ENCODE assay signal across 20 cellular contexts in genomic region chr15:82554351-82554750, GRCh38. TPM values are rescaled to one million over a fixed set of nuclear protein-coding genes. Genes with fewer than 3 reads are reported as not detected.
DNase-seq lines count a peak whose midpoint lies in the region; TF ChIP-seq lines count a peak whose summit lies in the region.
"Had no signal": no experiment of that assay in that cellular context is flagged by ENCODE, and none has a peak within 500 bp of the region (broad histone marks: within the 10 kb centered on the region; RNA-seq: fewer than 3 reads in every experiment).

No MANE protein-coding gene starts in this region.

- TF ChIP-seq POLR2A in vagina (IDR thresholded peaks at IDR 0.05), result no peak

- no peaks in the 10 kb centered on the region for H3K27me3 ChIP-seq in vagina
- H3K27me3 ChIP-seq in BE2C, result no peaks in the 10 kb centered on the region
- H3K27me3 ChIP-seq: spleen, tibial artery had no signal

- peak overlapping the region; percentile 45 for H3K27ac ChIP-seq in epithelial cell of prostate
- peak overlapping the region; percentile 24 for H3K27ac ChIP-seq in vagina
- H3K27ac ChIP-seq: neutrophil, SJCRH30, spleen, tibial artery had no signal

- intact Hi-C loops in vagina (cut with DNase I), result no loop called here
- intact Hi-C loops in activated T-helper 1 cell treated with anti-CD3 and anti-CD28 coated beads, Interleukin-12 subunit alpha, Interleukin-12 subunit beta, Interleukin-2, Interleukin-4 antibody, amounts not matched to agents 30 ng/mL and 10 ng/mL and 1 ng/mL, durations not matched to agents 14 hours and 24 hours and 36 hours (cut with micrococcal nuclease), result no loop called here

- no peaks in the 10 kb centered on the region for H3K9me3 Mint-ChIP-seq in activated T-helper 1 cell treated with anti-CD3 and anti-CD28 coated beads, Interleukin-12 subunit alpha, Interleukin-12 subunit beta, Interleukin-2, Interleukin-4 antibody, amounts not matched to agents 30 ng/mL and 10 ng/mL and 1 ng/mL, durations not matched to agents 14 hours and 24 hours and 36 hours
- H3K9me3 Mint-ChIP-seq: activated CD4-positive, alpha-beta memory T cell treated with anti-CD3 and anti-CD28 coated beads, Interleukin-2, amount 10 ng/mL, durations not matched to agents 7 days and 5 days; activated naive CD8-positive, alpha-beta T cell treated with anti-CD3 and anti-CD28 coated beads, Interleukin-2, amount 10 ng/mL, durations not matched to agents 7 days and 5 days; stimulated activated memory B cell treated with anti-CD40 and anti-IgM and Interleukin-4, amounts not matched to agents 10 μg/mL and 1 μg/mL and 100 μg/mL, for 72 hours had no signal

- peaks cover 5% of the 10 kb centered on the region for H3K4me1 Mint-ChIP-seq in activated T-helper 1 cell treated with anti-CD3 and anti-CD28 coated beads, Interleukin-12 subunit alpha, Interleukin-12 subunit beta, Interleukin-2, Interleukin-4 antibody, amounts not matched to agents 30 ng/mL and 10 ng/mL and 1 ng/mL, durations not matched to agents 14 hours and 24 hours and 36 hours (ENCODE audit: low read depth)
- H3K4me1 Mint-ChIP-seq: activated CD4-positive, alpha-beta memory T cell treated with anti-CD3 and anti-CD28 coated beads, Interleukin-2, amount 10 ng/mL, durations not matched to agents 7 days and 5 days; activated naive CD8-positive, alpha-beta T cell treated with anti-CD3 and anti-CD28 coated beads, Interleukin-2, amount 10 ng/mL, durations not matched to agents 7 days and 5 days had no signal

- H3K4me1 ChIP-seq in vagina (peaks cover 22% of the 10 kb centered on the region), BE2C (no peaks in the 10 kb centered on the region)
- H3K4me1 ChIP-seq: SJCRH30, spleen, tibial artery had no signal

- TF ChIP-seq CTCF in vagina (IDR thresholded peaks at IDR 0.05) (no peak), BE2C (IDR thresholded peaks at IDR 0.05; ENCODE audit: low read depth, low read length) (no peak)

- no peak overlapping the region for H3K27ac Mint-ChIP-seq in activated T-helper 1 cell treated with anti-CD3 and anti-CD28 coated beads, Interleukin-12 subunit alpha, Interleukin-12 subunit beta, Interleukin-2, Interleukin-4 antibody, amounts not matched to agents 30 ng/mL and 10 ng/mL and 1 ng/mL, durations not matched to agents 14 hours and 24 hours and 36 hours
- H3K27ac Mint-ChIP-seq: activated CD4-positive, alpha-beta memory T cell treated with anti-CD3 and anti-CD28 coated beads, Interleukin-2, amount 10 ng/mL, durations not matched to agents 7 days and 5 days; activated naive CD8-positive, alpha-beta T cell treated with anti-CD3 and anti-CD28 coated beads, Interleukin-2, amount 10 ng/mL, durations not matched to agents 7 days and 5 days; B cell; stimulated activated memory B cell treated with anti-CD40 and anti-IgM and Interleukin-4, amounts not matched to agents 10 μg/mL and 1 μg/mL and 100 μg/mL, for 72 hours had no signal

- H3K27me3 Mint-ChIP-seq in activated T-helper 1 cell treated with anti-CD3 and anti-CD28 coated beads, Interleukin-12 subunit alpha, Interleukin-12 subunit beta, Interleukin-2, Interleukin-4 antibody, amounts not matched to agents 30 ng/mL and 10 ng/mL and 1 ng/mL, durations not matched to agents 14 hours and 24 hours and 36 hours (ENCODE audit: insufficient read depth), result peaks cover 36% of the 10 kb centered on the region
- H3K27me3 Mint-ChIP-seq: stimulated activated memory B cell treated with anti-CD40 and anti-IgM and Interleukin-4, amounts not matched to agents 10 μg/mL and 1 μg/mL and 100 μg/mL, for 72 hours had no signal

- no peak overlapping the region for H3K4me3 Mint-ChIP-seq in activated T-helper 1 cell treated with anti-CD3 and anti-CD28 coated beads, Interleukin-12 subunit alpha, Interleukin-12 subunit beta, Interleukin-2, Interleukin-4 antibody, amounts not matched to agents 30 ng/mL and 10 ng/mL and 1 ng/mL, durations not matched to agents 14 hours and 24 hours and 36 hours
- H3K4me3 Mint-ChIP-seq: activated CD4-positive, alpha-beta memory T cell treated with anti-CD3 and anti-CD28 coated beads, Interleukin-2, amount 10 ng/mL, durations not matched to agents 7 days and 5 days; activated naive CD8-positive, alpha-beta T cell treated with anti-CD3 and anti-CD28 coated beads, Interleukin-2, amount 10 ng/mL, durations not matched to agents 7 days and 5 days; B cell; stimulated activated memory B cell treated with anti-CD40 and anti-IgM and Interleukin-4, amounts not matched to agents 10 μg/mL and 1 μg/mL and 100 μg/mL, for 72 hours had no signal

- H3K9me3 ChIP-seq in vagina (no peaks in the 10 kb centered on the region), BE2C (no peaks in the 10 kb centered on the region)
- H3K9me3 ChIP-seq: neutrophil, SJCRH30, spleen, tibial artery had no signal

- no peaks in the 10 kb centered on the region for H3K36me3 Mint-ChIP-seq in activated T-helper 1 cell treated with anti-CD3 and anti-CD28 coated beads, Interleukin-12 subunit alpha, Interleukin-12 subunit beta, Interleukin-2, Interleukin-4 antibody, amounts not matched to agents 30 ng/mL and 10 ng/mL and 1 ng/mL, durations not matched to agents 14 hours and 24 hours and 36 hours (ENCODE audit: low read depth)
- H3K36me3 Mint-ChIP-seq: activated naive CD8-positive, alpha-beta T cell treated with anti-CD3 and anti-CD28 coated beads, Interleukin-2, amount 10 ng/mL, durations not matched to agents 7 days and 5 days; stimulated activated memory B cell treated with anti-CD40 and anti-IgM and Interleukin-4, amounts not matched to agents 10 μg/mL and 1 μg/mL and 100 μg/mL, for 72 hours had no signal

- H3K4me3 ChIP-seq in vagina (no peak overlapping the region), BE2C (ENCODE audit: low read depth, low read length) (no peak overlapping the region)
- H3K4me3 ChIP-seq: SJCRH30, spleen, tibial artery had no signal

- DNase-seq in LHCN-M2 (ENCODE audit: low read depth) (peak; percentile 24), epithelial cell of prostate (ENCODE audit: low read depth, low spot score) (no peak), myocyte (ENCODE audit: low read depth) (peak; percentile 50), vagina (ENCODE audit: extremely low spot score in 2 of 2) (no peak), BE2C (no peak), cerebellum (ENCODE audit: low spot score) (no peak)
- no peak for DNase-seq in activated T-helper 1 cell treated with anti-CD3 and anti-CD28 coated beads, Interleukin-12 subunit alpha, Interleukin-12 subunit beta, Interleukin-2, Interleukin-4 antibody, amounts not matched to agents 30 ng/mL and 10 ng/mL and 1 ng/mL, durations not matched to agents 14 hours and 24 hours and 36 hours (ENCODE audit: low spot score)
- DNase-seq: activated CD4-positive, alpha-beta memory T cell treated with anti-CD3 and anti-CD28 coated beads, Interleukin-2, amount 10 ng/mL, durations not matched to agents 7 days and 5 days; activated naive CD8-positive, alpha-beta T cell treated with anti-CD3 and anti-CD28 coated beads, Interleukin-2, amount 10 ng/mL, durations not matched to agents 7 days and 5 days; GDM1; IMR-90; NCI-H1436 treated with DMSO at 0.1 percent for 48 hours; NCI-H2171; SJCRH30; spleen; stimulated activated CD4-positive, alpha-beta T cell treated with anti-CD3 and anti-CD28 coated beads, Interleukin-4, amount 100 ng/mL, for 1 hour; tibial artery had no signal

- H3K36me3 ChIP-seq in vagina, result no peaks in the 10 kb centered on the region
- no peaks in the 10 kb centered on the region for H3K36me3 ChIP-seq in BE2C
- H3K36me3 ChIP-seq: neutrophil, SJCRH30, spleen had no signal

RNA-seq across cellular contexts. Expression of gene RPS17, which starts 14.1 kb away (rescaled TPM):
- 1,978 and 2,526 TPM in 2 replicates for total RNA-seq in LHCN-M2 (2014; rRNA removed)
- 3,918 TPM for polyA plus RNA-seq in LHCN-M2 (2012)
- total RNA-seq in myocyte, result 1,837 and 2,286 TPM in 2 replicates
- polyA plus RNA-seq in myocyte (2012), result 2,433 TPM
- 1,829 TPM for total RNA-seq in vagina
- polyA plus RNA-seq in BE2C (2012; ENCODE audit: insufficient read depth, insufficient read length, low read depth), result 1,615 TPM
- 2,478 and 2,503 TPM in 2 replicates for total RNA-seq in activated T-helper 1 cell treated with anti-CD3 and anti-CD28 coated beads, Interleukin-12 subunit alpha, Interleukin-12 subunit beta, Interleukin-2, Interleukin-4 antibody, amounts not matched to agents 30 ng/mL and 10 ng/mL and 1 ng/mL, durations not matched to agents 14 hours and 24 hours and 36 hours
- total RNA-seq in cerebellum, result 1,164 TPM

Comparison
In these comparisons a context has a peak if more than half of its experiments do, and no peak if none do; other contexts are left out.
1. DNase-seq: peak in LHCN-M2 (single experiment) and myocyte (single experiment); none in epithelial cell of prostate (single experiment), vagina (0 of 2), BE2C (single experiment), activated T-helper 1 cell treated with anti-CD3 and anti-CD28 coated beads, Interleukin-12 subunit alpha, Interleukin-12 subunit beta, Interleukin-2, Interleukin-4 antibody, amounts not matched to agents 30 ng/mL and 10 ng/mL and 1 ng/mL, durations not matched to agents 14 hours and 24 hours and 36 hours (single experiment) and cerebellum (single experiment).